ENCODE assay signal across 8 cellular contexts in the genomic region with DNA sequence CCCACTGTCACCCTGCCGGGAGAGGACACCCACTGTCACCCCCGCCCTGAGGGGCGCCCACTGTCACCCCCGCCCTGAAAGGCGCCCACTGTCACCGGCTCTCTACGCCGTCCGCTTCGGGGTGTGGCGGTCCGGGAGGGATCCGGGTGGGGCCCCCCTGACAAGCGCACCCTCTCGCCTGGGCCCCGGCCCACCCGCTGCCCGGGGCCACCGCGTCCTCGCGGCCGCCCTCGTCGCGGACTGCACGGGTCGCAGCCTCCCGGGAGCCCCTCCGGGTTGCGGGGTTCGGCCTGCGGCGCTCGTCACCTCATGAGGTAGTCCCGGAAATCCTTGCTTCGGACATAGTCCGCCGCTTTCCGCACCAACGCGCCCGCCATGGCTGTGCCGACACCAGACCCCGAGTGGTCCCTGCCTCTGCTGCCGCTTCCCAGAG. TPM values are rescaled to one million over a fixed set of nuclear protein-coding genes. Genes with fewer than 3 reads are reported as not detected.
A peak's percentile ranks its signal among the peaks of the same experiment; 100 is the strongest.
DNase-seq lines count a peak whose midpoint lies in the region; ATAC-seq and TF ChIP-seq lines count a peak whose summit lies in the region.

No MANE protein-coding gene starts in this region.

- DNase-seq in CD8-positive, alpha-beta T cell = peak in 1 of 7 experiments; percentile 39
- DNase-seq in GM23338 (ENCODE audit: low spot score) = no peak
- no peak for DNase-seq in SK-N-SH
- DNase-seq in fibroblast of mammary gland (ENCODE audit: low read depth) = no peak
- no peak for DNase-seq in progenitor cell of endocrine pancreas (ENCODE audit: low spot score, unreplicated experiment)
- DNase-seq in GM10248 (ENCODE audit: extremely low spot score) = no peak
- no peak for DNase-seq in Kasumi-1 (lab: John Stamatoyannopoulos, UW)
- DNase-seq in NK-92 treated with Interleukin-12 subunit alpha and Interleukin-12 subunit beta, amount 100 ng/mL, for 24 hours (lab: John Stamatoyannopoulos, UW) = no peak

- CTCF ChIA-PET in CD8-positive, alpha-beta T cell (lab: Charles Lee) = no interaction called here
- CTCF ChIA-PET in SK-N-SH (lab: Yijun Ruan, JAX) = interaction anchor here (1.2 kb wide), 1 partner anchor 62 kb away, joined by 7 read pairs; no protein-coding TSS in a partner anchor
- CTCF ChIA-PET in GM10248 (lab: Yijun Ruan, JAX) = no interaction called here

- H3K4me3 ChIP-seq in CD8-positive, alpha-beta T cell (ENCODE audit: low read depth, low read length) = peak overlapping the region; percentile 77
- H3K4me3 ChIP-seq in GM23338 = peak overlapping the region; percentile 92
- peak overlapping the region; percentile 91 to 96 for H3K4me3 ChIP-seq in SK-N-SH (ENCODE audit: low read depth in 2 of 2, low read length in 1 of 2)
- peak overlapping the region; percentile 82 for H3K4me3 ChIP-seq in fibroblast of mammary gland (ENCODE audit: control insufficient read depth, low read depth, low read length)

- no peaks in the 10 kb centered on the region for H3K27me3 ChIP-seq in CD8-positive, alpha-beta T cell (ENCODE audit: insufficient read depth, low read length)
- no peaks in the 10 kb centered on the region for H3K27me3 ChIP-seq in GM23338 (ENCODE audit: insufficient read depth)
- no peaks in the 10 kb centered on the region for H3K27me3 ChIP-seq in SK-N-SH (ENCODE audit: insufficient read depth)

- H3F3A ChIP-seq in GM23338 (replicated peaks; ENCODE audit: low read depth) (no peaks in the 10 kb centered on the region), SK-N-SH (replicated peaks; ENCODE audit: insufficient read depth) (peaks cover 16% of the 10 kb centered on the region)

- peaks cover 9% of the 10 kb centered on the region for H3K36me3 Mint-ChIP-seq in CD8-positive, alpha-beta T cell
- H3K36me3 Mint-ChIP-seq in GM23338 (ENCODE audit: low read depth) (no peaks in the 10 kb centered on the region), progenitor cell of endocrine pancreas (ENCODE audit: insufficient read depth) (no peaks in the 10 kb centered on the region)

- H3K36me3 ChIP-seq in CD8-positive, alpha-beta T cell (ENCODE audit: insufficient read depth, low read length) = no peaks in the 10 kb centered on the region
- H3K36me3 ChIP-seq in GM23338 (ENCODE audit: insufficient read depth) (no peaks in the 10 kb centered on the region), SK-N-SH (replicated peaks in 1 of 2; ENCODE audit: control insufficient read depth in 1 of 2, insufficient read depth in 2 of 2, low read length in 1 of 2) (no peaks in the 10 kb centered on the region)

- no peak for TF ChIP-seq RAD21 in SK-N-SH (IDR thresholded peaks at IDR 0.05; ENCODE audit: low read length)

- H3K27me3 Mint-ChIP-seq in CD8-positive, alpha-beta T cell (ENCODE audit: low read depth) = no peaks in the 10 kb centered on the region
- H3K27me3 Mint-ChIP-seq in GM23338 (ENCODE audit: insufficient read depth, low read depth, poor library complexity) (peaks cover 4% of the 10 kb centered on the region), progenitor cell of endocrine pancreas (no peaks in the 10 kb centered on the region)

- POLR2A ChIA-PET in CD8-positive, alpha-beta T cell (lab: Charles Lee) = no interaction called here
- POLR2A ChIA-PET in SK-N-SH (lab: Yijun Ruan, JAX) = no interaction called here
- POLR2A ChIA-PET in GM10248 (lab: Yijun Ruan, JAX) = no interaction called here

- peak; percentile 3 for ATAC-seq in CD8-positive, alpha-beta T cell
- no peak for ATAC-seq in GM23338

- peak overlapping the region; percentile 95 for H3K4me3 Mint-ChIP-seq in CD8-positive, alpha-beta T cell
- peak overlapping the region; percentile 82 for H3K4me3 Mint-ChIP-seq in GM23338
- H3K4me3 Mint-ChIP-seq in progenitor cell of endocrine pancreas (ENCODE audit: low read depth) = peak overlapping the region; percentile 84

- no peaks in the 10 kb centered on the region for H3K9me3 Mint-ChIP-seq in CD8-positive, alpha-beta T cell
- H3K9me3 Mint-ChIP-seq in GM23338 (no peaks in the 10 kb centered on the region), progenitor cell of endocrine pancreas (ENCODE audit: low read depth) (no peaks in the 10 kb centered on the region)

- H3K9me3 ChIP-seq in CD8-positive, alpha-beta T cell (ENCODE audit: low read length) = no peaks in the 10 kb centered on the region
- H3K9me3 ChIP-seq in SK-N-SH = no peaks in the 10 kb centered on the region

- H3K4me2 ChIP-seq in GM23338 (peak overlapping the region; percentile 77), SK-N-SH (peak overlapping the region; percentile 98)

- H3K27ac Mint-ChIP-seq in CD8-positive, alpha-beta T cell = peak overlapping the region; percentile 91
- H3K27ac Mint-ChIP-seq in GM23338 (no peak overlapping the region), progenitor cell of endocrine pancreas (peak overlapping the region; percentile 88)

- WGBS in SK-N-SH (ENCODE audit: low lambda C conversion rate) = 0% methylated on average over 2 of the region's 46 CpGs

- H2AFZ ChIP-seq in GM23338 (no peak overlapping the region), SK-N-SH (ENCODE audit: low read depth) (peak overlapping the region; percentile 90)

- H3K27ac ChIP-seq in CD8-positive, alpha-beta T cell (ENCODE audit: low read depth, low read length) = peak overlapping the region; percentile 75
- H3K27ac ChIP-seq in GM23338 (ENCODE audit: low read depth) (no peak overlapping the region), SK-N-SH (ENCODE audit: low read depth in 2 of 2, low read length in 1 of 2) (peak overlapping the region in 1 of 2 experiments; percentile 55; a peak in 2 of 4 replicates)

- intact Hi-C loops in CD8-positive, alpha-beta T cell (cut with DNase I, micrococcal nuclease) = loop anchor here (2.0 to 5.0 kb wide), 6 partner anchors 36 to 616 kb away; partner anchors contain the start of genes CEP43 (in 1 of the 2) and SFT2D1 (in 1 of the 2)

- H4K20me1 ChIP-seq in GM23338 (replicated peaks; ENCODE audit: insufficient read depth) (no peaks in the 10 kb centered on the region), SK-N-SH (ENCODE audit: insufficient read depth) (no peaks in the 10 kb centered on the region)

- H3K4me1 ChIP-seq in CD8-positive, alpha-beta T cell (ENCODE audit: insufficient read depth, low read length) = peaks cover 7% of the 10 kb centered on the region
- peaks cover 7% of the 10 kb centered on the region for H3K4me1 ChIP-seq in GM23338 (ENCODE audit: insufficient read depth)
- H3K4me1 ChIP-seq in SK-N-SH (ENCODE audit: control insufficient read depth in 1 of 2, insufficient read depth in 2 of 2, low read depth in 1 of 2, low read length in 1 of 2) = peaks cover 0 to 2% of the 10 kb centered on the region in 2 experiments; a peak in 1 of 4 replicates

- no peak for TF ChIP-seq EP300 in SK-N-SH (IDR thresholded peaks at IDR 0.05; ENCODE audit: borderline replicate concordance in 1 of 2, low read depth in 1 of 2, low read length in 1 of 2)

- peaks cover 3% of the 10 kb centered on the region; the same call in 1 of the 2 replicates for H3K9me2 ChIP-seq in GM23338 (ENCODE audit: insufficient read depth)
- 0 out of 2 replicates have a peak, but pooled peaks cover 3% of the 10 kb centered on the region for H3K9me2 ChIP-seq in SK-N-SH

- H3K79me2 ChIP-seq in GM23338 (replicated peaks; ENCODE audit: insufficient read depth) (peaks cover 27% of the 10 kb centered on the region), SK-N-SH (ENCODE audit: insufficient read depth) (no peaks in the 10 kb centered on the region)

- peak overlapping the region; percentile 70; the same call in 1 of the 2 replicates for H3K9ac ChIP-seq in SK-N-SH

- TF ChIP-seq CTCF in CD8-positive, alpha-beta T cell (IDR thresholded peaks at IDR 0.05) = no peak
- TF ChIP-seq CTCF in GM23338 (conservative IDR thresholded peaks at IDR 0.05; ENCODE audit: low read depth in 2 of 2) (no peak), SK-N-SH (IDR thresholded peaks at IDR 0.05) (no peak), fibroblast of mammary gland (conservative IDR thresholded peaks at IDR 0.05; ENCODE audit: control insufficient read depth, insufficient read depth, low read depth, low read length) (no peak), progenitor cell of endocrine pancreas (IDR thresholded peaks at IDR 0.05; ENCODE audit: unreplicated experiment) (no peak), GM10248 (IDR thresholded peaks at IDR 0.05; ENCODE audit: control extremely low read depth, extremely low read depth, low read depth, missing control alignments) (no peak)

- H3K4me1 Mint-ChIP-seq in CD8-positive, alpha-beta T cell (ENCODE audit: low read depth) = peaks cover 14% of the 10 kb centered on the region
- H3K4me1 Mint-ChIP-seq in GM23338 (peaks cover 6% of the 10 kb centered on the region; the same call in 1 of the 3 replicates), progenitor cell of endocrine pancreas (ENCODE audit: low read depth) (peaks cover 6% of the 10 kb centered on the region)

TF ChIP-seq in SK-N-SH, 30 proteins besides CTCF, POLR2A, EP300 and RAD21 (continues in another document):
- TF ChIP-seq JUND (IDR thresholded peaks at IDR 0.05) = no peak
- TF ChIP-seq USF2 (IDR thresholded peaks at IDR 0.05; ENCODE audit: borderline replicate concordance, low read depth, low read length) = no peak
- no peak for TF ChIP-seq FOXM1 (IDR thresholded peaks at IDR 0.05; ENCODE audit: low read depth)
- TF ChIP-seq YY1 (IDR thresholded peaks at IDR 0.05; ENCODE audit: low read depth) = no peak
- no peak for TF ChIP-seq SIN3A (IDR thresholded peaks at IDR 0.05; ENCODE audit: borderline replicate concordance, low read depth, low read length)

RNA-seq across cellular contexts. Expression of gene MPC1, which starts 0.2 kb away (rescaled TPM):
- total RNA-seq in CD8-positive, alpha-beta T cell = 10 to 100 TPM; 18.4 to 22.2 TPM
- total RNA-seq in GM23338 (2014; rRNA removed; shearing (Covaris generic)) = 15.5 and 23.4 TPM in 2 replicates
- polyA plus RNA-seq in GM23338 (2016; fragmentation: Nextera tagmentation; extraction: Ambion mirVana) (39.4 and 41.9 TPM in 2 replicates), SK-N-SH (2012; rRNA removed) (13.6 and 13.7 TPM in 2 replicates)
- 16.0 and 18.7 TPM in 2 replicates for polyA plus RNA-seq in SK-N-SH (2012; cell fraction: cytosol; rRNA removed)
- 4.5 and 10.0 TPM in 2 replicates for polyA plus RNA-seq in SK-N-SH (2012; cell fraction: nucleus; rRNA removed)
- total RNA-seq in progenitor cell of endocrine pancreas = 20.3 and 20.6 TPM in 2 replicates

RNA-seq across cellular contexts. Expression of gene SFT2D1, which starts 40.2 kb away (rescaled TPM):
- 1 to 10 TPM; 7.3 to 7.7 TPM for total RNA-seq in CD8-positive, alpha-beta T cell
- total RNA-seq in GM23338 (2014; rRNA removed; shearing (Covaris generic)) = 74.7 and 110 TPM in 2 replicates
- polyA plus RNA-seq in GM23338 (2016; fragmentation: Nextera tagmentation; extraction: Ambion mirVana) (120 and 135 TPM in 2 replicates), SK-N-SH (2012; rRNA removed) (93.4 and 131 TPM in 2 replicates)
- 116 and 156 TPM in 2 replicates for polyA plus RNA-seq in SK-N-SH (2012; cell fraction: cytosol; rRNA removed)
- polyA plus RNA-seq in SK-N-SH (2012; cell fraction: nucleus; rRNA removed) = 30.4 and 67.7 TPM in 2 replicates
- total RNA-seq in progenitor cell of endocrine pancreas = 25.4 and 29.8 TPM in 2 replicates
